Comparison of ENCODE assay signal across 22 cellular contexts in genomic region chr7:38873433-38873832, GRCh38. TPM values are rescaled to one million over a fixed set of nuclear protein-coding genes. Genes with fewer than 3 reads are reported as not detected.
DNase-seq lines count a peak whose midpoint lies in the region; ATAC-seq and TF ChIP-seq lines count a peak whose summit lies in the region.
"Had no signal": no experiment of that assay in that cellular context is flagged by ENCODE, and none has a peak within 500 bp of the region (broad histone marks: within the 10 kb centered on the region; RNA-seq: fewer than 3 reads in every experiment).

No MANE protein-coding gene starts in this region.

- H3K9ac ChIP-seq in adipocyte (ENCODE audit: low read length) (no peak overlapping the region), neural progenitor cell (no peak overlapping the region)
- H3K9ac ChIP-seq: KMS-11, SK-N-SH had no signal

- no peak overlapping the region for H3K4me3 Mint-ChIP-seq in neural progenitor cell
- H3K4me3 Mint-ChIP-seq: CD4-positive, CD25-positive, alpha-beta regulatory T cell; H9 had no signal

- ATAC-seq in GM18861 (IDR thresholded peaks at IDR 0.05; ENCODE audit: unreplicated experiment) (no peak), HG03432 (IDR thresholded peaks at IDR 0.05; ENCODE audit: unreplicated experiment) (no peak)

- H3K4me2 ChIP-seq in neural progenitor cell, result no peak overlapping the region
- H3K4me2 ChIP-seq: KMS-11, SK-N-SH had no signal

- TF ChIP-seq CTCF in epithelial cell of esophagus (IDR thresholded peaks at IDR 0.05; ENCODE audit: insufficient read depth, low read depth, low read length, missing control alignments) (no peak), neural progenitor cell (IDR thresholded peaks at IDR 0.05) (no peak)

- no peak overlapping the region for H2AFZ ChIP-seq in neural progenitor cell (replicated peaks)

- peak overlapping the region; percentile 48 for H3K27ac ChIP-seq in neural progenitor cell
- H3K27ac ChIP-seq: KMS-11 had no signal

- H3K4me1 ChIP-seq in adipocyte (ENCODE audit: control insufficient read depth, insufficient read depth, low read length) (no peaks in the 10 kb centered on the region), neural progenitor cell (no peaks in the 10 kb centered on the region)
- H3K4me1 ChIP-seq: BE2C, Caco-2 had no signal

- peaks cover 33% of the 10 kb centered on the region for H3K79me2 ChIP-seq in neural progenitor cell (ENCODE audit: low read depth)

- H3K36me3 ChIP-seq in adipocyte (ENCODE audit: control insufficient read depth, insufficient read depth, low read length, severe bottlenecking) (peaks cover 8% of the 10 kb centered on the region), neural progenitor cell (no peaks in the 10 kb centered on the region)
- H3K36me3 ChIP-seq: BE2C had no signal

- H3K27me3 ChIP-seq in adipocyte (replicated peaks; ENCODE audit: control insufficient read depth, insufficient read depth, low read length) (no peaks in the 10 kb centered on the region), neural progenitor cell (no peaks in the 10 kb centered on the region)
- H3K27me3 ChIP-seq: BE2C had no signal

- H3K4me3 ChIP-seq in adipocyte (ENCODE audit: low read length) (no peak overlapping the region), epithelial cell of esophagus (ENCODE audit: low read length) (no peak overlapping the region), neural progenitor cell (no peak overlapping the region)

- H3K4me1 Mint-ChIP-seq in neural progenitor cell, result no peaks in the 10 kb centered on the region

- no peaks in the 10 kb centered on the region for H3K9me3 Mint-ChIP-seq in neural progenitor cell
- H3K9me3 Mint-ChIP-seq: CD4-positive, CD25-positive, alpha-beta regulatory T cell; H9 had no signal

- H3F3A ChIP-seq in neural progenitor cell (ENCODE audit: low read depth), result no peaks in the 10 kb centered on the region

- DNase-seq in NCI-H2171 treated with DMSO at 0.1 percent for 48 hours (lab: John Stamatoyannopoulos, UW) (peak; percentile 18), NCI-H2171 (lab: John Stamatoyannopoulos, UW) (no peak), adipocyte (ENCODE audit: low read depth) (peak; percentile 3), epithelial cell of esophagus (ENCODE audit: low read depth) (peak; percentile 56), neural progenitor cell (ENCODE audit: low spot score) (no peak), superior temporal gyrus (ENCODE audit: extremely low spot score) (no peak)
- DNase-seq: BE2C; Caco-2; CD4-positive, CD25-positive, alpha-beta regulatory T cell; GDM1; H9; NCI-H1048; NCI-H1436; NCI-H2081; NCI-H526; NK-92 treated with Interleukin-12 subunit alpha and Interleukin-12 subunit beta, amount 100 ng/mL, for 24 hours; OCI-M1; SHP77; SK-N-SH had no signal

- H3K9me3 ChIP-seq in adipocyte (ENCODE audit: control insufficient read depth, low read length) (no peaks in the 10 kb centered on the region), neural progenitor cell (ENCODE audit: low read depth) (no peaks in the 10 kb centered on the region)
- H3K9me3 ChIP-seq: BE2C, Caco-2, SK-N-SH had no signal

- no peaks in the 10 kb centered on the region for H3K27me3 Mint-ChIP-seq in neural progenitor cell (ENCODE audit: insufficient read depth, low read depth)
- H3K27me3 Mint-ChIP-seq: CD4-positive, CD25-positive, alpha-beta regulatory T cell had no signal

- H3K36me3 Mint-ChIP-seq in neural progenitor cell, result no peaks in the 10 kb centered on the region

- peaks cover 3% of the 10 kb centered on the region for H4K20me1 ChIP-seq in neural progenitor cell (ENCODE audit: low read depth)

- H3K27ac Mint-ChIP-seq in neural progenitor cell, result no peak overlapping the region
- H3K27ac Mint-ChIP-seq: CD4-positive, CD25-positive, alpha-beta regulatory T cell; H9 had no signal

RNA-seq across cellular contexts. Expression of gene VPS41, which starts 35.6 kb away (rescaled TPM):
- total RNA-seq in neural progenitor cell (ENCODE audit: low replicate concordance), result 49.0 and 92.3 TPM in 2 replicates

Comparison
In these comparisons a context has a peak if more than half of its experiments do, and no peak if none do; other contexts are left out.
1. DNase-seq: peak in NCI-H2171 treated with DMSO at 0.1 percent for 48 hours (single experiment), adipocyte (single experiment) and epithelial cell of esophagus (single experiment); none in NCI-H2171 (single experiment), neural progenitor cell (single experiment) and superior temporal gyrus (single experiment).